ENCODE assay signal across 9 cellular contexts in genomic region chr1:21935393-21935804, GRCh38. TPM values are rescaled to one million over a fixed set of nuclear protein-coding genes. Genes with fewer than 3 reads are reported as not detected.
DNase-seq lines count a peak whose midpoint lies in the region; ATAC-seq, FAIRE-seq and TF ChIP-seq lines count a peak whose summit lies in the region.
"Had no signal": no experiment of that assay in that cellular context is flagged by ENCODE, and none has a peak within 500 bp of the region (broad histone marks: within the 10 kb centered on the region; RNA-seq: fewer than 3 reads in every experiment).

No MANE protein-coding gene starts in this region.

- intact Hi-C loops in CD4-positive, alpha-beta memory T cell (cut with micrococcal nuclease), result no loop called here
- intact Hi-C loops in esophagus muscularis mucosa (cut with DNase I), result loop anchor here (5.0 kb wide), 1 partner anchor 33 kb away; no protein-coding TSS in a partner anchor
- intact Hi-C loops in pancreas (cut with DNase I), result no loop called here

- H3K27ac ChIP-seq in CD4-positive, alpha-beta memory T cell (ENCODE audit: low read depth, low read length), result no peak overlapping the region
- H3K27ac ChIP-seq in Peyer's patch, result peak overlapping the region; percentile 72 to 96 (median 88)
- peak overlapping the region; percentile 93 to 99 (median 98) for H3K27ac ChIP-seq in esophagus muscularis mucosa (replicated peaks in 1 of 4)
- peak overlapping the region in 3 of 4 donors; percentile 11 to 76 (median 74) for H3K27ac ChIP-seq in pancreas

- ATAC-seq in pancreas, result no peak
- ATAC-seq in activated T-cell treated with anti-CD3 and anti-CD28 coated beads, Interleukin-2, amount 50 U/mL, for 72 hours (replicated peaks in 1 of 2), result no peak

- TF ChIP-seq EP300 in esophagus muscularis mucosa (IDR thresholded peaks at IDR 0.05), result no peak

- H3K9me3 ChIP-seq in CD4-positive, alpha-beta memory T cell (ENCODE audit: control insufficient read depth in 1 of 2, low read length in 2 of 2), result no peaks in the 10 kb centered on the region
- H3K9me3 ChIP-seq in Peyer's patch (no peaks in the 10 kb centered on the region), esophagus muscularis mucosa (no peaks in the 10 kb centered on the region), pancreas (no peaks in the 10 kb centered on the region)

- TF ChIP-seq CTCF in Peyer's patch (IDR thresholded peaks at IDR 0.05) (no peak), esophagus muscularis mucosa (IDR thresholded peaks at IDR 0.05) (no peak), pancreas (IDR thresholded peaks at IDR 0.05) (no peak)

- peaks cover 6 to 22% (median 8%) of the 10 kb centered on the region in 4 donors for H3K4me1 Mint-ChIP-seq in CD4-positive, alpha-beta memory T cell
- peaks cover 13% of the 10 kb centered on the region for H3K4me1 Mint-ChIP-seq in activated T-cell treated with anti-CD3 and anti-CD28 coated beads, Interleukin-2, amount 50 U/mL, for 72 hours (ENCODE audit: low read depth)

- H3K4me3 ChIP-seq in CD4-positive, alpha-beta memory T cell (ENCODE audit: low read length in 2 of 2), result no peak overlapping the region
- H3K4me3 ChIP-seq in Peyer's patch (peak overlapping the region in 3 of 4 donors; percentile 71 to 86 (median 71)), esophagus muscularis mucosa (peak overlapping the region; percentile 77 to 95 (median 88)), pancreas (peak overlapping the region in 2 of 4 donors; percentile 1 to 67)

- peaks cover 3% of the 10 kb centered on the region in 2 donors for H3K27me3 Mint-ChIP-seq in CD4-positive, alpha-beta memory T cell
- H3K27me3 Mint-ChIP-seq in activated T-cell treated with anti-CD3 and anti-CD28 coated beads, Interleukin-2, amount 50 U/mL, for 72 hours (ENCODE audit: low read depth), result no peaks in the 10 kb centered on the region

- no peaks in the 10 kb centered on the region for H3K36me3 Mint-ChIP-seq in CD4-positive, alpha-beta memory T cell
- no peaks in the 10 kb centered on the region for H3K36me3 Mint-ChIP-seq in activated T-cell treated with anti-CD3 and anti-CD28 coated beads, Interleukin-2, amount 50 U/mL, for 72 hours (ENCODE audit: insufficient read depth in 2 of 2)

- H3K9me3 Mint-ChIP-seq in CD4-positive, alpha-beta memory T cell, result no peaks in the 10 kb centered on the region
- H3K9me3 Mint-ChIP-seq in activated T-cell treated with anti-CD3 and anti-CD28 coated beads, Interleukin-2, amount 50 U/mL, for 72 hours, result no peaks in the 10 kb centered on the region

- H3K4me3 Mint-ChIP-seq in CD4-positive, alpha-beta memory T cell, result peak overlapping the region in 7 of 8 donors; percentile 5 to 72 (median 55)
- H3K4me3 Mint-ChIP-seq in activated T-cell treated with anti-CD3 and anti-CD28 coated beads, Interleukin-2, amount 50 U/mL, for 72 hours, result peak overlapping the region in 1 of 2 donors; percentile 15

- FAIRE-seq in pancreas (lab: Jason Lieb, UNC), result no peak
- FAIRE-seq: colon had no signal

- TF ChIP-seq POLR2A in Peyer's patch (IDR thresholded peaks at IDR 0.05) (no peak), esophagus muscularis mucosa (IDR thresholded peaks at IDR 0.05; ENCODE audit: low read depth) (no peak)

- no peaks in the 10 kb centered on the region for H3K36me3 ChIP-seq in CD4-positive, alpha-beta memory T cell (ENCODE audit: insufficient read depth, low read length)
- H3K36me3 ChIP-seq in Peyer's patch, result no peaks in the 10 kb centered on the region
- no peaks in the 10 kb centered on the region for H3K36me3 ChIP-seq in esophagus muscularis mucosa
- no peaks in the 10 kb centered on the region for H3K36me3 ChIP-seq in pancreas

- peaks cover 12% of the 10 kb centered on the region for H3K4me1 ChIP-seq in CD4-positive, alpha-beta memory T cell (ENCODE audit: insufficient read depth, low read length)
- H3K4me1 ChIP-seq in Peyer's patch (peaks cover 4 to 80% (median 10%) of the 10 kb centered on the region in 4 donors), esophagus muscularis mucosa (peaks cover 76 to 89% (median 87%) of the 10 kb centered on the region in 4 donors), pancreas (peaks cover 6 to 21% (median 7%) of the 10 kb centered on the region in 3 donors)

- WGBS in esophagus muscularis mucosa, result 17% methylated on average over 10 of the region's 10 CpGs
- WGBS in pancreas, 2 donors, result 46 to 48% methylated on average over 10 of the region's 10 CpGs

- POLR2A ChIA-PET in CD4-positive, alpha-beta memory T cell (lab: Charles Lee; ENCODE audit: partially characterized antibody), result no interaction called here

- H3K27me3 ChIP-seq in CD4-positive, alpha-beta memory T cell (ENCODE audit: insufficient read depth, low read length), result no peaks in the 10 kb centered on the region
- H3K27me3 ChIP-seq in Peyer's patch, result no peaks in the 10 kb centered on the region
- H3K27me3 ChIP-seq in esophagus muscularis mucosa, result no peaks in the 10 kb centered on the region
- H3K27me3 ChIP-seq in pancreas, result no peaks in the 10 kb centered on the region

- no peak for DNase-seq in CD4-positive, alpha-beta memory T cell
- DNase-seq in Peyer's patch (no peak), esophagus muscularis mucosa (ENCODE audit: extremely low spot score) (no peak), pancreas (no peak), HuH-7 (ENCODE audit: low spot score) (no peak), T1000 (lab: John Stamatoyannopoulos, UW) (no peak), Kasumi-1 (lab: John Stamatoyannopoulos, UW) (no peak)
- no peak for DNase-seq in activated T-cell treated with anti-CD3 and anti-CD28 coated beads, Interleukin-2, amount 50 U/mL, for 72 hours

- CTCF ChIA-PET in CD4-positive, alpha-beta memory T cell (lab: Charles Lee; ENCODE audit: partially characterized antibody), result no interaction called here

- peak overlapping the region in 1 of 7 donors; percentile 60 for H3K27ac Mint-ChIP-seq in CD4-positive, alpha-beta memory T cell
- no peak overlapping the region for H3K27ac Mint-ChIP-seq in activated T-cell treated with anti-CD3 and anti-CD28 coated beads, Interleukin-2, amount 50 U/mL, for 72 hours

RNA-seq across cellular contexts. Expression of gene HSPG2, which starts 1.7 kb away (rescaled TPM):
- 1 to 10 TPM; 1.2 TPM for total RNA-seq in CD4-positive, alpha-beta memory T cell
- polyA plus RNA-seq in CD4-positive, alpha-beta memory T cell, result not detected
- total RNA-seq in Peyer's patch (100 to 1,000 TPM in 3 of 4 donors, 10 to 100 TPM in 1; 68.7 to 199 (median 122) TPM), esophagus muscularis mucosa (1,000 to 10,000 TPM in 1 of 4 donors, 100 to 1,000 TPM in 3; 414 to 1,199 (median 595) TPM), pancreas (100 to 1,000 TPM in 2 of 6 donors, 10 to 100 TPM in 4; 50.4 to 164 (median 63.9) TPM)
- polyA plus RNA-seq in pancreas, result 100 to 1,000 TPM in 1 of 2 donors, 10 to 100 TPM in 1; 53.9 to 123 TPM
- 10 to 100 TPM in 1 of 2 donors, 1 to 10 TPM in 1; 4.4 to 11.5 TPM for total RNA-seq in activated T-cell treated with anti-CD3 and anti-CD28 coated beads, Interleukin-2, amount 50 U/mL, for 72 hours

RNA-seq across cellular contexts. Expression of gene CELA3B, which starts 41.4 kb away (rescaled TPM):
- not detected for total RNA-seq in CD4-positive, alpha-beta memory T cell
- not detected for polyA plus RNA-seq in CD4-positive, alpha-beta memory T cell
- total RNA-seq in Peyer's patch (not detected), esophagus muscularis mucosa (not detected), pancreas (over 10,000 TPM in 4 of 6 donors, 1,000 to 10,000 TPM in 2; 2,923 to 21,242 (median 14,470) TPM)
- over 10,000 TPM in 1 of 2 donors, 1,000 to 10,000 TPM in 1; 6,851 to 15,141 TPM for polyA plus RNA-seq in pancreas
- total RNA-seq in activated T-cell treated with anti-CD3 and anti-CD28 coated beads, Interleukin-2, amount 50 U/mL, for 72 hours, result not detected

Comparison
In these comparisons a context has a peak if more than half of its experiments do, and no peak if none do; other contexts are left out.
1. H3K4me3 ChIP-seq: peak in Peyer's patch (3 of 4) and esophagus muscularis mucosa (4 of 4); none in CD4-positive, alpha-beta memory T cell (0 of 2).
2. RNA of gene HSPG2, which starts 1.7 kb away (total RNA-seq): 414 to 1,199 TPM in esophagus muscularis mucosa, 68.7 to 199 TPM in Peyer's patch and 50.4 to 164 TPM in pancreas; 4.4 to 11.5 TPM in activated T-cell treated with anti-CD3 and anti-CD28 coated beads, Interleukin-2, amount 50 U/mL, for 72 hours and 1.2 TPM in CD4-positive, alpha-beta memory T cell; every median in the first group is over 4 times any median in the second.
3. RNA of gene CELA3B, which starts 41.4 kb away (total RNA-seq): 2,923 to 21,242 TPM in pancreas; not detected in CD4-positive, alpha-beta memory T cell, not detected in Peyer's patch, not detected in esophagus muscularis mucosa and not detected in activated T-cell treated with anti-CD3 and anti-CD28 coated beads, Interleukin-2, amount 50 U/mL, for 72 hours; every median in the first group is over 1,000 times any median in the second.